In the genomic region with DNA sequence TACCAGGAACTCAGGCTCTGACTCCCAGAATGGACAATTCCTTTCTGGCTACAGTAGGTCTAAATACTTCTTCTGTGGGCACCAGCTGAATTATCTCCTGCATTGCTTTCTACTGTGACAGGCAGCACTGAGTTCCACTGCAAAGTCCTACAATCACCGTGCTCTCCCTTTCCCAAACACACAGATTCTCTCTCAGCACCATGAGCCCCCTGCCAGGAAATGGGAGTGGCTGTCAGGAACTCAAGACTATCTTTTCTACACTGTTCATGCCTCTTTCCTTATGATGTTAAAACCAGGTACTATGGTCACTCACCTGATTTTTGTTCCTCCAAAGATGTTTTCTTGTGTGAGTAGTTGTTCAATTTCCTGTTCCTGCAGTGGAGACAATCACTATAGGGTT, we compare ENCODE assay signal across 2 cellular contexts.
TF ChIP-seq lines count a peak whose summit lies in the region.

No MANE protein-coding gene starts in this region.

TF ChIP-seq in WTC11, 78 proteins besides CTCF, POLR2A, EP300 and RAD21 (continued from another document):
- TF ChIP-seq, protein P1, sequence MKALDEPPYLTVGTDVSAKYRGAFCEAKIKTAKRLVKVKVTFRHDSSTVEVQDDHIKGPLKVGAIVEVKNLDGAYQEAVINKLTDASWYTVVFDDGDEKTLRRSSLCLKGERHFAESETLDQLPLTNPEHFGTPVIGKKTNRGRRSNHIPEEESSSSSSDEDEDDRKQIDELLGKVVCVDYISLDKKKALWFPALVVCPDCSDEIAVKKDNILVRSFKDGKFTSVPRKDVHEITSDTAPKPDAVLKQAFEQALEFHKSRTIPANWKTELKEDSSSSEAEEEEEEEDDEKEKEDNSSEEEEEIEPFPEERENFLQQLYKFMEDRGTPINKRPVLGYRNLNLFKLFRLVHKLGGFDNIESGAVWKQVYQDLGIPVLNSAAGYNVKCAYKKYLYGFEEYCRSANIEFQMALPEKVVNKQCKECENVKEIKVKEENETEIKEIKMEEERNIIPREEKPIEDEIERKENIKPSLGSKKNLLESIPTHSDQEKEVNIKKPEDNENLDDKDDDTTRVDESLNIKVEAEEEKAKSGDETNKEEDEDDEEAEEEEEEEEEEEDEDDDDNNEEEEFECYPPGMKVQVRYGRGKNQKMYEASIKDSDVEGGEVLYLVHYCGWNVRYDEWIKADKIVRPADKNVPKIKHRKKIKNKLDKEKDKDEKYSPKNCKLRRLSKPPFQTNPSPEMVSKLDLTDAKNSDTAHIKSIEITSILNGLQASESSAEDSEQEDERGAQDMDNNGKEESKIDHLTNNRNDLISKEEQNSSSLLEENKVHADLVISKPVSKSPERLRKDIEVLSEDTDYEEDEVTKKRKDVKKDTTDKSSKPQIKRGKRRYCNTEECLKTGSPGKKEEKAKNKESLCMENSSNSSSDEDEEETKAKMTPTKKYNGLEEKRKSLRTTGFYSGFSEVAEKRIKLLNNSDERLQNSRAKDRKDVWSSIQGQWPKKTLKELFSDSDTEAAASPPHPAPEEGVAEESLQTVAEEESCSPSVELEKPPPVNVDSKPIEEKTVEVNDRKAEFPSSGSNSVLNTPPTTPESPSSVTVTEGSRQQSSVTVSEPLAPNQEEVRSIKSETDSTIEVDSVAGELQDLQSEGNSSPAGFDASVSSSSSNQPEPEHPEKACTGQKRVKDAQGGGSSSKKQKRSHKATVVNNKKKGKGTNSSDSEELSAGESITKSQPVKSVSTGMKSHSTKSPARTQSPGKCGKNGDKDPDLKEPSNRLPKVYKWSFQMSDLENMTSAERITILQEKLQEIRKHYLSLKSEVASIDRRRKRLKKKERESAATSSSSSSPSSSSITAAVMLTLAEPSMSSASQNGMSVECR (CRISPR knock-in tag; IDR thresholded peaks at IDR 0.05; ENCODE audit: borderline replicate concordance): no peak
- TF ChIP-seq, protein P2, sequence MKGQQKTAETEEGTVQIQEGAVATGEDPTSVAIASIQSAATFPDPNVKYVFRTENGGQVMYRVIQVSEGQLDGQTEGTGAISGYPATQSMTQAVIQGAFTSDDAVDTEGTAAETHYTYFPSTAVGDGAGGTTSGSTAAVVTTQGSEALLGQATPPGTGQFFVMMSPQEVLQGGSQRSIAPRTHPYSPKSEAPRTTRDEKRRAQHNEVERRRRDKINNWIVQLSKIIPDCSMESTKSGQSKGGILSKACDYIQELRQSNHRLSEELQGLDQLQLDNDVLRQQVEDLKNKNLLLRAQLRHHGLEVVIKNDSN (CRISPR knock-in tag; IDR thresholded peaks at IDR 0.05): no peak
- TF ChIP-seq CREB1 (CRISPR knock-in tag; IDR thresholded peaks at IDR 0.05): no peak

TF ChIP-seq in HepG2, 621 proteins besides CTCF, POLR2A, EP300 and RAD21 (continued from another document):
- no peak for TF ChIP-seq JUN (CRISPR knock-in tag; IDR thresholded peaks at IDR 0.05)
- TF ChIP-seq, protein P3, sequence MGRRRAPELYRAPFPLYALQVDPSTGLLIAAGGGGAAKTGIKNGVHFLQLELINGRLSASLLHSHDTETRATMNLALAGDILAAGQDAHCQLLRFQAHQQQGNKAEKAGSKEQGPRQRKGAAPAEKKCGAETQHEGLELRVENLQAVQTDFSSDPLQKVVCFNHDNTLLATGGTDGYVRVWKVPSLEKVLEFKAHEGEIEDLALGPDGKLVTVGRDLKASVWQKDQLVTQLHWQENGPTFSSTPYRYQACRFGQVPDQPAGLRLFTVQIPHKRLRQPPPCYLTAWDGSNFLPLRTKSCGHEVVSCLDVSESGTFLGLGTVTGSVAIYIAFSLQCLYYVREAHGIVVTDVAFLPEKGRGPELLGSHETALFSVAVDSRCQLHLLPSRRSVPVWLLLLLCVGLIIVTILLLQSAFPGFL (CRISPR knock-in tag; IDR thresholded peaks at IDR 0.05): no peak
- no peak for TF ChIP-seq ZNF501 (CRISPR knock-in tag; IDR thresholded peaks at IDR 0.05)
